Comparison of ENCODE assay signal across 1 cellular context in genomic region chr1:222582099-222582774, GRCh38.
TF ChIP-seq lines count a peak whose summit lies in the region.

No MANE protein-coding gene starts in this region.

TF ChIP-seq in HepG2, 621 proteins besides CTCF, POLR2A, EP300 and RAD21:
- TF ChIP-seq SP4 (CRISPR knock-in tag; IDR thresholded peaks at IDR 0.05) (no peak), HOXA7 (CRISPR knock-in tag; IDR thresholded peaks at IDR 0.05) (no peak), ZNF136 (CRISPR knock-in tag; IDR thresholded peaks at IDR 0.05; ENCODE audit: low read depth) (no peak), ZNF83 (CRISPR knock-in tag; IDR thresholded peaks at IDR 0.05; ENCODE audit: borderline replicate concordance) (no peak), NR3C1 (CRISPR knock-in tag; IDR thresholded peaks at IDR 0.05) (no peak), RARG (CRISPR knock-in tag; IDR thresholded peaks at IDR 0.05; ENCODE audit: low read depth) (no peak), ZNF615 (CRISPR knock-in tag; IDR thresholded peaks at IDR 0.05; ENCODE audit: borderline replicate concordance) (no peak), NFYB (CRISPR knock-in tag; IDR thresholded peaks at IDR 0.05) (no peak), WIZ (CRISPR knock-in tag; IDR thresholded peaks at IDR 0.05) (no peak), FUBP1 (CRISPR knock-in tag; IDR thresholded peaks at IDR 0.05; ENCODE audit: borderline replicate concordance) (no peak), SNRNP70 (IDR thresholded peaks at IDR 0.05; ENCODE audit: low read depth, low read length) (no peak), HNF4A (CRISPR knock-in tag; IDR thresholded peaks at IDR 0.05) (no peak), ZBTB40 (IDR thresholded peaks at IDR 0.05) (no peak), ZBTB40 (CRISPR knock-in tag; IDR thresholded peaks at IDR 0.05) (no peak), ZNF17 (CRISPR knock-in tag; IDR thresholded peaks at IDR 0.05) (no peak), HOXA9 (CRISPR knock-in tag; IDR thresholded peaks at IDR 0.05; ENCODE audit: borderline replicate concordance) (no peak)
